Comparison of ENCODE assay signal across 16 cellular contexts in the genomic region with DNA sequence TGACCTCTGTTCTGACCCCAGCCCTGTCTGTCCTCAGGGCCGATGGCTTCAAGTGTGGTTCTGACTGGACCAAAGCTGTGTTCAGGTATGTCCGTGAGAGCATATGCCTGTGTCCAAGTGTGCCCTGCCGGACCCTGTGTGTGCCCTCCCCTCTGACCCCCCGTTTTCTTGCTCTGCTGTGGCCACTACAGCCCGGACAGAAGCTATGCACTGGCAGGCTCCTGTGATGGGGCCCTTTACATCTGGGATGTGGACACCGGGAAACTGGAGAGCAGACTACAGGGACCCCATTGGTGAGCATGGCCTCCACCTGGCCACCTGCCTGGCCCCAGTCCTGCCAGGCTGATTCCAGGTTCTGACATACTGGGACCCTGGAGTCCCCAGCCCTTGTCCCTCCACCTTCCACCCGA. TPM values are rescaled to one million over a fixed set of nuclear protein-coding genes. Genes with fewer than 3 reads are reported as not detected.
DNase-seq lines count a peak whose midpoint lies in the region; ATAC-seq and TF ChIP-seq lines count a peak whose summit lies in the region.
"Had no signal": no experiment of that assay in that cellular context is flagged by ENCODE, and none has a peak within 500 bp of the region (broad histone marks: within the 10 kb centered on the region; RNA-seq: fewer than 3 reads in every experiment).

No MANE protein-coding gene starts in this region.

- no peaks in the 10 kb centered on the region for H3K36me3 ChIP-seq in left ventricle myocardium inferior
- H3K36me3 ChIP-seq: breast epithelium had no signal

- no peaks in the 10 kb centered on the region for H3K9me3 Mint-ChIP-seq in activated CD8-positive, alpha-beta T cell treated with anti-CD3 and anti-CD28 coated beads for 36 hours
- no peaks in the 10 kb centered on the region for H3K9me3 Mint-ChIP-seq in naive thymus-derived CD8-positive, alpha-beta T cell
- H3K9me3 Mint-ChIP-seq: type B pancreatic cell had no signal

- no peak overlapping the region for H3K4me3 ChIP-seq in left ventricle myocardium inferior
- H3K4me3 ChIP-seq: breast epithelium had no signal

- peaks cover 8% of the 10 kb centered on the region for H3K4me1 Mint-ChIP-seq in activated CD8-positive, alpha-beta T cell treated with anti-CD3 and anti-CD28 coated beads for 36 hours (ENCODE audit: low read depth)
- H3K4me1 Mint-ChIP-seq in naive thymus-derived CD8-positive, alpha-beta T cell: peaks cover 10 to 25% (median 16%) of the 10 kb centered on the region in 4 donors

- CTCF ChIA-PET in activated CD8-positive, alpha-beta T cell treated with anti-CD3 and anti-CD28 coated beads for 36 hours (lab: Charles Lee): interaction anchor here (0.5 to 2.3 kb wide), 5 partner anchors 9 to 349 kb away, joined by 3 to 11 read pairs (median 5); a partner anchor contains a TSS

- no peaks in the 10 kb centered on the region for H3K27me3 ChIP-seq in left ventricle myocardium inferior (ENCODE audit: low read depth)
- H3K27me3 ChIP-seq: breast epithelium had no signal

- H3K4me3 Mint-ChIP-seq in activated CD8-positive, alpha-beta T cell treated with anti-CD3 and anti-CD28 coated beads for 36 hours: no peak overlapping the region
- H3K4me3 Mint-ChIP-seq in naive thymus-derived CD8-positive, alpha-beta T cell: no peak overlapping the region
- H3K4me3 Mint-ChIP-seq: type B pancreatic cell had no signal

- H3K36me3 Mint-ChIP-seq in activated CD8-positive, alpha-beta T cell treated with anti-CD3 and anti-CD28 coated beads for 36 hours (ENCODE audit: low read depth): peaks cover 13% of the 10 kb centered on the region
- peaks cover 0 to 13% (median 0%) of the 10 kb centered on the region in 3 donors for H3K36me3 Mint-ChIP-seq in naive thymus-derived CD8-positive, alpha-beta T cell

- POLR2A ChIA-PET in activated CD8-positive, alpha-beta T cell treated with anti-CD3 and anti-CD28 coated beads for 36 hours (lab: Charles Lee): interaction anchor here (0.7 to 7.3 kb wide), 5 partner anchors 9 to 228 kb away, joined by 3 to 37 read pairs (median 3); a partner anchor contains a TSS
- POLR2A ChIA-PET in naive thymus-derived CD8-positive, alpha-beta T cell (lab: Charles Lee): interaction anchor here (1.4 to 1.5 kb wide), 2 partner anchors 17 to 314 kb away, joined by 3 to 4 read pairs; a partner anchor contains a TSS

- ATAC-seq in Right ventricle myocardium inferior: no peak
- ATAC-seq in activated CD8-positive, alpha-beta T cell treated with anti-CD3 and anti-CD28 coated beads for 36 hours: no peak
- no peak for ATAC-seq in naive thymus-derived CD8-positive, alpha-beta T cell
- ATAC-seq in sciatic nerve: no peak
- no peak for ATAC-seq in left lobe of liver
- ATAC-seq: PC-3 had no signal

- intact Hi-C loops in left ventricle myocardium inferior (cut with micrococcal nuclease) (no loop called here), Right ventricle myocardium inferior (cut with DNase I) (no loop called here), sciatic nerve (cut with DNase I) (no loop called here)
- intact Hi-C loops in activated CD8-positive, alpha-beta T cell treated with anti-CD3 and anti-CD28 coated beads for 36 hours (cut with micrococcal nuclease): no loop called here

- TF ChIP-seq CTCF in left ventricle myocardium inferior (IDR thresholded peaks at IDR 0.05; ENCODE audit: borderline replicate concordance): no peak
- no peak for TF ChIP-seq CTCF in activated CD8-positive, alpha-beta T cell treated with anti-CD3 and anti-CD28 coated beads for 36 hours (IDR thresholded peaks at IDR 0.05)

- H3K27ac Mint-ChIP-seq in activated CD8-positive, alpha-beta T cell treated with anti-CD3 and anti-CD28 coated beads for 36 hours: peak overlapping the region; percentile 46
- peak overlapping the region in 6 of 10 donors; percentile 33 to 87 (median 64) for H3K27ac Mint-ChIP-seq in naive thymus-derived CD8-positive, alpha-beta T cell

- H3K27me3 Mint-ChIP-seq in activated CD8-positive, alpha-beta T cell treated with anti-CD3 and anti-CD28 coated beads for 36 hours: no peaks in the 10 kb centered on the region
- H3K27me3 Mint-ChIP-seq in naive thymus-derived CD8-positive, alpha-beta T cell: no peaks in the 10 kb centered on the region
- H3K27me3 Mint-ChIP-seq: type B pancreatic cell had no signal

- H3K4me1 ChIP-seq in left ventricle myocardium inferior: peaks cover 42% of the 10 kb centered on the region
- H3K4me1 ChIP-seq: parathyroid adenoma had no signal

- no peak for DNase-seq in left ventricle myocardium inferior
- DNase-seq in Right ventricle myocardium inferior (ENCODE audit: missing footprints): no peak
- DNase-seq in activated CD8-positive, alpha-beta T cell treated with anti-CD3 and anti-CD28 coated beads for 36 hours: no peak
- peak in 1 of 10 donors; percentile 59 for DNase-seq in naive thymus-derived CD8-positive, alpha-beta T cell
- no peak for DNase-seq in AML-193 (lab: John Stamatoyannopoulos, UW)
- DNase-seq in sciatic nerve (ENCODE audit: low spot score): no peak
- DNase-seq in left lobe of liver (ENCODE audit: low spot score): no peak
- DNase-seq: activated CD4-positive, CD25-positive, alpha-beta regulatory T cell treated with anti-CD3 and anti-CD28 coated beads, Interleukin-2, amount 50 U/mL, for 72 hours; GDM1; midbrain; NCI-H446 treated with DMSO at 0.1 percent for 48 hours; SW 1271 had no signal

- no peaks in the 10 kb centered on the region for H3K9me3 ChIP-seq in left ventricle myocardium inferior (replicated peaks)
- H3K9me3 ChIP-seq: breast epithelium had no signal

- peak overlapping the region; percentile 63 for H3K27ac ChIP-seq in left ventricle myocardium inferior (replicated peaks)

RNA-seq across cellular contexts. Expression of a gene that starts 14.5 kb away (rescaled TPM):
- total RNA-seq in left ventricle myocardium inferior: 14.4 TPM
- total RNA-seq in Right ventricle myocardium inferior: 16.5 TPM
- 10 to 100 TPM; 70.8 to 71.4 TPM for total RNA-seq in activated CD8-positive, alpha-beta T cell treated with anti-CD3 and anti-CD28 coated beads for 36 hours
- total RNA-seq in naive thymus-derived CD8-positive, alpha-beta T cell: 100 to 1,000 TPM; 156 to 157 TPM
- 10 to 100 TPM in 2 of 3 donors, 1 to 10 TPM in 1; 9.9 to 12.1 (median 11.6) TPM for polyA plus RNA-seq in naive thymus-derived CD8-positive, alpha-beta T cell
- 79.7 TPM for total RNA-seq in sciatic nerve
- total RNA-seq in left lobe of liver: 23.4 TPM

RNA-seq across cellular contexts. Expression of a gene that starts 34.9 kb away (rescaled TPM):
- total RNA-seq in left ventricle myocardium inferior (93.6 TPM), Right ventricle myocardium inferior (114 TPM), sciatic nerve (27.2 TPM), left lobe of liver (493 TPM)
- 1 to 10 TPM; 8.1 to 8.6 TPM for total RNA-seq in activated CD8-positive, alpha-beta T cell treated with anti-CD3 and anti-CD28 coated beads for 36 hours
- total RNA-seq in naive thymus-derived CD8-positive, alpha-beta T cell: 10 to 100 TPM; 11.8 to 15.6 TPM
- 10 to 100 TPM; 13.5 to 16.3 (median 14.9) TPM for polyA plus RNA-seq in naive thymus-derived CD8-positive, alpha-beta T cell
